ENCODE assay signal across 11 cellular contexts in genomic region chr1:159946242-159947187, GRCh38. TPM values are rescaled to one million over a fixed set of nuclear protein-coding genes. Genes with fewer than 3 reads are reported as not detected.
DNase-seq lines count a peak whose midpoint lies in the region; ATAC-seq and TF ChIP-seq lines count a peak whose summit lies in the region.
"Had no signal": no experiment of that assay in that cellular context is flagged by ENCODE, and none has a peak within 500 bp of the region (broad histone marks: within the 10 kb centered on the region; RNA-seq: fewer than 3 reads in every experiment).

No MANE protein-coding gene starts in this region.

- H3K9ac ChIP-seq in neural progenitor cell = no peak overlapping the region

- ATAC-seq in HG03439 (IDR thresholded peaks at IDR 0.05; ENCODE audit: unreplicated experiment) = no peak
- no peak for ATAC-seq in GM18909 (IDR thresholded peaks at IDR 0.05; ENCODE audit: poor library complexity, unreplicated experiment)

- H3K27ac Mint-ChIP-seq in IgD-negative memory B cell (no peak overlapping the region), neural progenitor cell (no peak overlapping the region)
- peak overlapping the region; percentile 3 for H3K27ac Mint-ChIP-seq in dendritic cell treated with granulocyte-macrophage colony-stimulating factor and Interleukin-4, amounts not matched to agents 40 ng/mL and 50 ng/mL, for 4 days
- H3K27ac Mint-ChIP-seq: activated naive CD4-positive, alpha-beta T cell treated with anti-CD3 and anti-CD28 coated beads, Interleukin-2, amount 10 ng/mL, durations not matched to agents 7 days and 5 days had no signal

- peaks cover 13% of the 10 kb centered on the region for H3F3A ChIP-seq in neural progenitor cell (ENCODE audit: low read depth)

- TF ChIP-seq CTCF in C4-2B (conservative IDR thresholded peaks at IDR 0.05) (no peak), neural progenitor cell (IDR thresholded peaks at IDR 0.05) (no peak)

- peak overlapping the region; percentile 88 for H2AFZ ChIP-seq in neural progenitor cell (replicated peaks)

- H3K4me1 ChIP-seq in neural progenitor cell = peaks cover 39% of the 10 kb centered on the region

- peak overlapping the region; percentile 94 for H3K4me2 ChIP-seq in neural progenitor cell

- peak overlapping the region in 3 of 4 donors; percentile 16 to 61 (median 61) for H3K4me3 Mint-ChIP-seq in IgD-negative memory B cell
- H3K4me3 Mint-ChIP-seq in dendritic cell treated with granulocyte-macrophage colony-stimulating factor and Interleukin-4, amounts not matched to agents 40 ng/mL and 50 ng/mL, for 4 days = peak overlapping the region; percentile 67
- peak overlapping the region; percentile 95 for H3K4me3 Mint-ChIP-seq in neural progenitor cell

- H3K4me1 Mint-ChIP-seq in IgD-negative memory B cell = peaks cover 2 to 12% (median 10%) of the 10 kb centered on the region in 3 donors
- H3K4me1 Mint-ChIP-seq in dendritic cell treated with granulocyte-macrophage colony-stimulating factor and Interleukin-4, amounts not matched to agents 40 ng/mL and 50 ng/mL, for 4 days (ENCODE audit: low read depth) = peaks cover 84% of the 10 kb centered on the region
- peaks cover 36% of the 10 kb centered on the region for H3K4me1 Mint-ChIP-seq in neural progenitor cell

- intact Hi-C loops in dendritic cell treated with granulocyte-macrophage colony-stimulating factor and Interleukin-4, amounts not matched to agents 40 ng/mL and 50 ng/mL, for 4 days (cut with micrococcal nuclease) = no loop called here

- peaks cover 34% of the 10 kb centered on the region for H3K27me3 Mint-ChIP-seq in IgD-negative memory B cell
- H3K27me3 Mint-ChIP-seq in dendritic cell treated with granulocyte-macrophage colony-stimulating factor and Interleukin-4, amounts not matched to agents 40 ng/mL and 50 ng/mL, for 4 days = peaks cover 23% of the 10 kb centered on the region
- peaks cover 12% of the 10 kb centered on the region for H3K27me3 Mint-ChIP-seq in neural progenitor cell (ENCODE audit: insufficient read depth, low read depth)

- no peaks in the 10 kb centered on the region for H3K9me3 Mint-ChIP-seq in IgD-negative memory B cell
- H3K9me3 Mint-ChIP-seq in dendritic cell treated with granulocyte-macrophage colony-stimulating factor and Interleukin-4, amounts not matched to agents 40 ng/mL and 50 ng/mL, for 4 days = no peaks in the 10 kb centered on the region
- H3K9me3 Mint-ChIP-seq in neural progenitor cell = no peaks in the 10 kb centered on the region
- H3K9me3 Mint-ChIP-seq: activated naive CD4-positive, alpha-beta T cell treated with anti-CD3 and anti-CD28 coated beads, Interleukin-2, amount 10 ng/mL, durations not matched to agents 7 days and 5 days had no signal

- H3K36me3 ChIP-seq in neural progenitor cell = no peaks in the 10 kb centered on the region

- no peaks in the 10 kb centered on the region for H3K27me3 ChIP-seq in neural progenitor cell

- H4K20me1 ChIP-seq in neural progenitor cell (ENCODE audit: low read depth) = no peaks in the 10 kb centered on the region

- no peak for DNase-seq in neural progenitor cell (ENCODE audit: low spot score)
- no peak for DNase-seq in stimulated activated CD4-positive, alpha-beta T cell treated with anti-CD3 and anti-CD28 coated beads, Interleukin-4, amount 100 ng/mL, for 24 hours
- no peak for DNase-seq in NCI-H2196 (lab: John Stamatoyannopoulos, UW; ENCODE audit: unreplicated experiment)

- peak overlapping the region; percentile 80 for H3K4me3 ChIP-seq in neural progenitor cell

- peak overlapping the region; percentile 80 for H3K27ac ChIP-seq in C4-2B
- no peak overlapping the region for H3K27ac ChIP-seq in neural progenitor cell

- H3K79me2 ChIP-seq in neural progenitor cell (ENCODE audit: low read depth) = peaks cover 21% of the 10 kb centered on the region

- H3K36me3 Mint-ChIP-seq in IgD-negative memory B cell = no peaks in the 10 kb centered on the region
- H3K36me3 Mint-ChIP-seq in dendritic cell treated with granulocyte-macrophage colony-stimulating factor and Interleukin-4, amounts not matched to agents 40 ng/mL and 50 ng/mL, for 4 days (ENCODE audit: low read depth) = no peaks in the 10 kb centered on the region
- peaks cover 8% of the 10 kb centered on the region for H3K36me3 Mint-ChIP-seq in neural progenitor cell
- H3K36me3 Mint-ChIP-seq: activated naive CD4-positive, alpha-beta T cell treated with anti-CD3 and anti-CD28 coated beads, Interleukin-2, amount 10 ng/mL, durations not matched to agents 7 days and 5 days had no signal

- no peaks in the 10 kb centered on the region for H3K9me3 ChIP-seq in neural progenitor cell (ENCODE audit: low read depth)

RNA-seq across cellular contexts. Expression of gene IGSF9, which starts 1.1 kb away (rescaled TPM):
- 0.08 TPM for polyA plus RNA-seq in IgD-negative memory B cell
- total RNA-seq in neural progenitor cell (ENCODE audit: low replicate concordance) = 3.3 and 9.1 TPM in 2 replicates
- total RNA-seq: T-helper 1 cell treated with Interleukin-12 subunit alpha and Interleukin-12 subunit beta and Interleukin-4 antibody, amounts not matched to agents 30 ng/mL and 1 ng/mL, for 36 hours had no signal

RNA-seq across cellular contexts. Expression of gene SLAMF9, which starts 7.5 kb away (rescaled TPM):
- polyA plus RNA-seq in IgD-negative memory B cell = not detected
- total RNA-seq in neural progenitor cell (ENCODE audit: low replicate concordance) = not detected in 2 replicates
- total RNA-seq: left colon; T-helper 1 cell treated with Interleukin-12 subunit alpha and Interleukin-12 subunit beta and Interleukin-4 antibody, amounts not matched to agents 30 ng/mL and 1 ng/mL, for 36 hours had no signal

RNA-seq across cellular contexts. Expression of gene TAGLN2, which starts 21.2 kb away (rescaled TPM):
- 1,399 TPM for polyA plus RNA-seq in IgD-negative memory B cell
- total RNA-seq in neural progenitor cell (ENCODE audit: low replicate concordance) = 3.9 and 12.1 TPM in 2 replicates

RNA-seq across cellular contexts. Expression of gene CFAP45, which starts 46.5 kb away (rescaled TPM):
- polyA plus RNA-seq in IgD-negative memory B cell = 1.2 TPM
- total RNA-seq in neural progenitor cell (ENCODE audit: low replicate concordance) = not detected in 2 replicates
